ENCODE assay signal across 8 cellular contexts in genomic region chr1:183471748-183472487, GRCh38. TPM values are rescaled to one million over a fixed set of nuclear protein-coding genes. Genes with fewer than 3 reads are reported as not detected.
A peak's percentile ranks its signal among the peaks of the same experiment; 100 is the strongest.
DNase-seq lines count a peak whose midpoint lies in the region; ATAC-seq and TF ChIP-seq lines count a peak whose summit lies in the region.

No MANE protein-coding gene starts in this region.

- H3K9ac ChIP-seq in skeletal muscle tissue (ENCODE audit: low read depth in 1 of 3, low read length in 3 of 3): peak overlapping the region; percentile 95 to 97 (median 95)

- CTCF ChIA-PET in A673 (lab: Charles Lee): interaction anchor here (0.5 to 0.6 kb wide), 2 partner anchors 96 to 149 kb away, joined by 3 to 4 read pairs; no protein-coding TSS in a partner anchor

- peak overlapping the region; percentile 98 for H3K4me3 ChIP-seq in A673 (ENCODE audit: low read depth, low read length, poor library complexity, severe bottlenecking)
- H3K4me3 ChIP-seq in breast epithelium: peak overlapping the region; percentile 92 to 95 (median 94)
- H3K4me3 ChIP-seq in iPS-18c (ENCODE audit: insufficient read depth, low read depth, low read length): peak overlapping the region; percentile 89
- peak overlapping the region; percentile 90 to 94 (median 92) for H3K4me3 ChIP-seq in skeletal muscle tissue (ENCODE audit: low read length in 3 of 3)

- peak; percentile 100 for DNase-seq in A673 (ENCODE audit: low spot score)
- DNase-seq in NCI-H2196 (lab: John Stamatoyannopoulos, UW; ENCODE audit: unreplicated experiment): peak; percentile 93
- DNase-seq in breast epithelium (ENCODE audit: low spot score in 2 of 2): peak; percentile 95 to 96

- ATAC-seq in GM18868 (IDR thresholded peaks at IDR 0.05; ENCODE audit: unreplicated experiment) (peak; percentile 53), HG03135 (IDR thresholded peaks at IDR 0.05; ENCODE audit: unreplicated experiment) (peak; percentile 53)

- BruUV-seq in A673 (replicated peaks; lab: Mats Ljungman, UMichigan): no TSS peak

- POLR2A ChIA-PET in A673 (lab: Charles Lee; ENCODE audit: low non-redundant PET): no interaction called here

- H3K27me3 ChIP-seq in A673 (replicated peaks; ENCODE audit: insufficient read depth, low read depth, low read length, poor library complexity) (no peaks in the 10 kb centered on the region), breast epithelium (no peaks in the 10 kb centered on the region), skeletal muscle tissue (ENCODE audit: control insufficient read depth in 3 of 3, insufficient read depth in 3 of 3, low read length in 3 of 3) (no peaks in the 10 kb centered on the region)

- no peaks in the 10 kb centered on the region for H3K36me3 ChIP-seq in A673 (ENCODE audit: insufficient read depth, low read length, poor library complexity, severe bottlenecking)
- no peaks in the 10 kb centered on the region for H3K36me3 ChIP-seq in breast epithelium
- no peaks in the 10 kb centered on the region for H3K36me3 ChIP-seq in skeletal muscle tissue (ENCODE audit: control insufficient read depth in 3 of 3, insufficient read depth in 3 of 3, low read length in 3 of 3)

- H3K4me1 ChIP-seq in A673 (ENCODE audit: insufficient read depth, low read length, poor library complexity, severe bottlenecking) (peaks cover 14% of the 10 kb centered on the region), breast epithelium (peaks cover 0 to 10% of the 10 kb centered on the region in 2 donors), skeletal muscle tissue (ENCODE audit: control insufficient read depth in 3 of 3, insufficient read depth in 3 of 3, low read length in 3 of 3) (peaks cover 10 to 32% (median 17%) of the 10 kb centered on the region in 3 donors)

- H3K27ac ChIP-seq in A673 (ENCODE audit: low read depth, low read length, poor library complexity, severe bottlenecking): peak overlapping the region; percentile 99
- peak overlapping the region; percentile 93 for H3K27ac ChIP-seq in VCaP
- peak overlapping the region; percentile 96 to 98 for H3K27ac ChIP-seq in breast epithelium
- peak overlapping the region; percentile 97 for H3K27ac ChIP-seq in skeletal muscle tissue (ENCODE audit: low read depth, low read length)

- intact Hi-C loops in A673 (cut with micrococcal nuclease; ENCODE audit: unreplicated experiment): loop anchor here (1.0 to 10.0 kb wide), 3 partner anchors 71 to 507 kb away; no protein-coding TSS in a partner anchor
- intact Hi-C loops in breast epithelium (cut with DNase I; ENCODE audit: low total_unique reads): no loop called here

- TF ChIP-seq CTCF in A673 (conservative IDR thresholded peaks at IDR 0.05; ENCODE audit: low read depth, low read length) (no peak), VCaP (conservative IDR thresholded peaks at IDR 0.05) (no peak), breast epithelium (IDR thresholded peaks at IDR 0.05) (no peak)

- H3K9me3 ChIP-seq in A673 (ENCODE audit: low read depth, low read length, poor library complexity, severe bottlenecking) (no peaks in the 10 kb centered on the region), breast epithelium (no peaks in the 10 kb centered on the region), iPS-18c (ENCODE audit: control insufficient read depth, insufficient read depth, low read length) (no peaks in the 10 kb centered on the region), skeletal muscle tissue (ENCODE audit: control insufficient read depth in 3 of 3, low read length in 3 of 3) (no peaks in the 10 kb centered on the region)

- no peak for TF ChIP-seq POLR2A in breast epithelium (IDR thresholded peaks at IDR 0.05)

RNA-seq across cellular contexts. Expression of gene SMG7, which starts 0.4 kb away (rescaled TPM):
- 80.8 and 90.7 TPM in 2 replicates for total RNA-seq in A673 (2021)
- total RNA-seq in breast epithelium: 10 to 100 TPM; 34.6 to 46.5 (median 43.3) TPM
- 9.4 TPM for total RNA-seq in skeletal muscle tissue

RNA-seq across cellular contexts. Expression of gene NMNAT2, which starts 53.7 kb away (rescaled TPM):
- 0.13 and 0.17 TPM in 2 replicates for total RNA-seq in A673 (2021)
- total RNA-seq in breast epithelium: 1 to 10 TPM in 2 of 3 donors, under 1 TPM in 1; 0.29 to 2.4 (median 1.6) TPM
- 0.52 TPM for total RNA-seq in skeletal muscle tissue

Comparison
In these comparisons a context has a peak if more than half of its experiments do, and no peak if none do; other contexts are left out.
1. Peak in every context shown above with its lines: DNase-seq, ATAC-seq, H3K4me3 ChIP-seq and H3K27ac ChIP-seq.